12 cellular contexts compared by ENCODE assay signal in the genomic region with DNA sequence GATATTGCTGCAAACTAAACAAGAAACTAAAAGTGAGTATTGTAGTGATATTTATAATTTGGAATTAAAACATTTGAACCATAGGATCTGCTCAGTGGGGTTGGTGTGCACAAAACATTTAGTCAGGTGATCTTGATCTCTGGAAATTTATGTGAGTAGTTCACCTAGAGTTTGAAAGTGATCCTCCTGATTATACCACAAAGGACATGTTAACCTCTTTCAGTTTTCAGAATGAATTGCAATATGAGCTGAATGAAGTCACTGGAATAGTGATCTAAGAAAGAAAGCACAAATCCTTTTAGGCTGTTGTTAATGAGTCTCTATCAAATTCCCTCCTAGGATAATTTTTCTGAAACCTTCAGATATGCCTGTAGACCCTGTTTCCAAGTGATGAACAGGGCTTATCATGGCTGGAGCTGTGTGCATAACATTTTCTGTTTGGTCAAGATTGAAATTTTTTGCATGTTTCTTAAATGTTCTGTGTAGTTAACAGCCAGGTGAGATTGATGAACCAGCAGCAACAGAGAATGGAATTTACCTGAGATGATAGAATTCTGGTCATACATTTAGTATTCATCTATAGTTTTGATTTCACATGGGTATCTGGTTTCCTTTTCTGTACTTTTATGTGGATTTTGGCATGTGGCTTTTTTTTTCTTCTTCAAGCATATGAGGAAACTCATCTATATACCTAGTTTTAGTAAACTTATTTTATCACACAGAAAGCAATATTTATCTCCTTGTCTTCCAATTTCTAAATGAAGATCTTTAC. TPM values are rescaled to one million over a fixed set of nuclear protein-coding genes. Genes with fewer than 3 reads are reported as not detected.
DNase-seq lines count a peak whose midpoint lies in the region; ATAC-seq and TF ChIP-seq lines count a peak whose summit lies in the region.
"Had no signal": no experiment of that assay in that cellular context is flagged by ENCODE, and none has a peak within 500 bp of the region (broad histone marks: within the 10 kb centered on the region; RNA-seq: fewer than 3 reads in every experiment).

No MANE protein-coding gene starts in this region.

- no peak overlapping the region for H3K4me3 ChIP-seq in breast epithelium

- peaks cover 37 to 48% of the 10 kb centered on the region in 2 donors for H3K4me1 Mint-ChIP-seq in natural killer cell treated with Interleukin-12 subunit alpha and Interleukin-12 subunit beta and Interleukin-15 and Interleukin-18, amount 100 ng/mL, for 72 hours (ENCODE audit: low read depth in 2 of 2)
- peaks cover 44 to 49% of the 10 kb centered on the region in 2 donors for H3K4me1 Mint-ChIP-seq in natural killer cell
- H3K4me1 Mint-ChIP-seq in stimulated activated naive CD8-positive, alpha-beta T cell treated with anti-CD3 and anti-CD28 coated beads, Interleukin-15, amount 100 ng/mL, for 72 hours, result peaks cover 72% of the 10 kb centered on the region

- peak overlapping the region; percentile 65 for H3K4me3 Mint-ChIP-seq in natural killer cell treated with Interleukin-12 subunit alpha and Interleukin-12 subunit beta and Interleukin-15 and Interleukin-18, amount 100 ng/mL, for 72 hours
- no peak overlapping the region for H3K4me3 Mint-ChIP-seq in natural killer cell
- peak overlapping the region; percentile 56 to 60 for H3K4me3 Mint-ChIP-seq in stimulated activated naive CD8-positive, alpha-beta T cell treated with anti-CD3 and anti-CD28 coated beads, Interleukin-15, amount 100 ng/mL, for 72 hours

- H3K27me3 Mint-ChIP-seq in natural killer cell treated with Interleukin-12 subunit alpha and Interleukin-12 subunit beta and Interleukin-15 and Interleukin-18, amount 100 ng/mL, for 72 hours, result no peaks in the 10 kb centered on the region
- H3K27me3 Mint-ChIP-seq in natural killer cell (ENCODE audit: low read depth in 2 of 2), result no peaks in the 10 kb centered on the region
- no peaks in the 10 kb centered on the region for H3K27me3 Mint-ChIP-seq in stimulated activated naive CD8-positive, alpha-beta T cell treated with anti-CD3 and anti-CD28 coated beads, Interleukin-15, amount 100 ng/mL, for 72 hours

- no peak for TF ChIP-seq POLR2A in breast epithelium (IDR thresholded peaks at IDR 0.05)

- H3K27ac Mint-ChIP-seq in natural killer cell treated with Interleukin-12 subunit alpha and Interleukin-12 subunit beta and Interleukin-15 and Interleukin-18, amount 100 ng/mL, for 72 hours, result peak overlapping the region; percentile 74 to 81
- H3K27ac Mint-ChIP-seq in natural killer cell, result peak overlapping the region in 1 of 2 donors; percentile 57
- H3K27ac Mint-ChIP-seq in stimulated activated naive CD8-positive, alpha-beta T cell treated with anti-CD3 and anti-CD28 coated beads, Interleukin-15, amount 100 ng/mL, for 72 hours, result peak overlapping the region; percentile 75 to 79

- H3K27me3 ChIP-seq in breast epithelium, result no peaks in the 10 kb centered on the region

- no peak for DNase-seq in natural killer cell treated with Interleukin-12 subunit alpha and Interleukin-12 subunit beta and Interleukin-15 and Interleukin-18, amount 100 ng/mL, for 72 hours (ENCODE audit: low spot score)
- DNase-seq in natural killer cell, result no peak
- DNase-seq in stimulated activated naive CD8-positive, alpha-beta T cell treated with anti-CD3 and anti-CD28 coated beads, Interleukin-15, amount 100 ng/mL, for 72 hours, result peak; percentile 16 to 30
- DNase-seq in NCI-H146 treated with DMSO at 0.1 percent for 48 hours (lab: John Stamatoyannopoulos, UW; ENCODE audit: unreplicated experiment), result no peak
- DNase-seq in NCI-H187 treated with DMSO at 0.1 percent for 48 hours (lab: John Stamatoyannopoulos, UW), result no peak
- no peak for DNase-seq in breast epithelium (ENCODE audit: low spot score in 2 of 2)
- DNase-seq: AML-193; stimulated activated CD4-positive, alpha-beta T cell treated with anti-CD3 and anti-CD28 coated beads, Interleukin-15, amount 100 ng/mL, for 24 hours; trophoblast cell had no signal

- no peaks in the 10 kb centered on the region for H3K9me3 Mint-ChIP-seq in natural killer cell treated with Interleukin-12 subunit alpha and Interleukin-12 subunit beta and Interleukin-15 and Interleukin-18, amount 100 ng/mL, for 72 hours
- H3K9me3 Mint-ChIP-seq in natural killer cell, result peaks cover 0 to 3% of the 10 kb centered on the region in 2 donors
- H3K9me3 Mint-ChIP-seq in stimulated activated naive CD8-positive, alpha-beta T cell treated with anti-CD3 and anti-CD28 coated beads, Interleukin-15, amount 100 ng/mL, for 72 hours, result peaks cover 8 to 11% of the 10 kb centered on the region in 2 donors

- ATAC-seq in natural killer cell treated with Interleukin-12 subunit alpha and Interleukin-12 subunit beta and Interleukin-15 and Interleukin-18, amount 100 ng/mL, for 72 hours, result peak; percentile 70 to 89
- ATAC-seq in natural killer cell (no peak), HG02623 (IDR thresholded peaks at IDR 0.05; ENCODE audit: unreplicated experiment) (peak; percentile 95), HG03565 (IDR thresholded peaks at IDR 0.05; ENCODE audit: unreplicated experiment) (peak; percentile 94)
- peak; percentile 95 for ATAC-seq in stimulated activated naive CD8-positive, alpha-beta T cell treated with anti-CD3 and anti-CD28 coated beads, Interleukin-15, amount 100 ng/mL, for 72 hours
- ATAC-seq: SK-N-SH treated with all-trans-retinoic acid at 6 μM for 48 hours had no signal

- H3K36me3 ChIP-seq in breast epithelium, result no peaks in the 10 kb centered on the region

- peaks cover 11% of the 10 kb centered on the region for H3K36me3 Mint-ChIP-seq in natural killer cell treated with Interleukin-12 subunit alpha and Interleukin-12 subunit beta and Interleukin-15 and Interleukin-18, amount 100 ng/mL, for 72 hours
- no peaks in the 10 kb centered on the region for H3K36me3 Mint-ChIP-seq in natural killer cell

- no peak for TF ChIP-seq CTCF in natural killer cell (IDR thresholded peaks at IDR 0.05)
- TF ChIP-seq CTCF in breast epithelium (IDR thresholded peaks at IDR 0.05), result no peak

- H3K4me1 ChIP-seq in breast epithelium, result no peaks in the 10 kb centered on the region

- no peaks in the 10 kb centered on the region for H3K9me3 ChIP-seq in breast epithelium

- intact Hi-C loops in natural killer cell (cut with micrococcal nuclease) (no loop called here), breast epithelium (cut with DNase I; ENCODE audit: low total_unique reads) (no loop called here)

- no peak overlapping the region for H3K27ac ChIP-seq in breast epithelium

RNA-seq across cellular contexts. Expression of a gene that starts 25.5 kb away (rescaled TPM):
- 10 to 100 TPM; 15.0 to 26.9 TPM for total RNA-seq in natural killer cell treated with Interleukin-12 subunit alpha and Interleukin-12 subunit beta and Interleukin-15 and Interleukin-18, amount 100 ng/mL, for 72 hours
- total RNA-seq in natural killer cell (10 to 100 TPM; 59.6 to 63.8 (median 60.1) TPM), breast epithelium (10 to 100 TPM; 16.5 to 49.3 (median 33.1) TPM)

Comparison
In these comparisons a context has a peak if more than half of its experiments do, and no peak if none do; other contexts are left out.
1. ATAC-seq: peak in natural killer cell treated with Interleukin-12 subunit alpha and Interleukin-12 subunit beta and Interleukin-15 and Interleukin-18, amount 100 ng/mL, for 72 hours (2 of 2), HG02623 (single experiment), HG03565 (single experiment) and stimulated activated naive CD8-positive, alpha-beta T cell treated with anti-CD3 and anti-CD28 coated beads, Interleukin-15, amount 100 ng/mL, for 72 hours (single experiment); none in natural killer cell (0 of 3).
2. DNase-seq: peak in stimulated activated naive CD8-positive, alpha-beta T cell treated with anti-CD3 and anti-CD28 coated beads, Interleukin-15, amount 100 ng/mL, for 72 hours (2 of 2); none in natural killer cell treated with Interleukin-12 subunit alpha and Interleukin-12 subunit beta and Interleukin-15 and Interleukin-18, amount 100 ng/mL, for 72 hours (single experiment), natural killer cell (single experiment), NCI-H146 treated with DMSO at 0.1 percent for 48 hours (single experiment), NCI-H187 treated with DMSO at 0.1 percent for 48 hours (single experiment) and breast epithelium (0 of 2).